In the genomic region with DNA sequence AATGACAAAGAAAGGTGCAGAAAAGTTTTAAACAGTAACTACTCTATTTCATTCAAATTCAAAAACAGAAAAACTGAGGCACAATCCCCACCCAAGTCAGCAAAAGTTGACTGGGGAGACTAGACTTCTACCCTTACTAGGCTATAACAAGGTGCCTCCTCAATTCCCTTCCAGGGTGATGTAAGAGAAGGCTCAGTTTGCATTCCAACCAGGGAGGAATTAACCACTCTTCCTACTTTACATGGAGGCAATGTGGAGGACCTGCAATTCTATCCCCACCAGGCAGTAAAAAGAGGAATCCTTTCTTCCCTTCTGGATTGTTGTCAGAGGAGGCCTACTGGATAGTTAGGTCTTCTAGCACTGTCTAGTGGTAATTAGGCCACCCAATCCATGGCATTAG, we compare ENCODE assay signal across 1 cellular context.
TF ChIP-seq lines count a peak whose summit lies in the region.

No MANE protein-coding gene starts in this region.

TF ChIP-seq in WTC11, 78 proteins besides CTCF, POLR2A, EP300 and RAD21 (continued from another document):
- TF ChIP-seq CREM (CRISPR knock-in tag; IDR thresholded peaks at IDR 0.05), result no peak
- TF ChIP-seq, protein P1, sequence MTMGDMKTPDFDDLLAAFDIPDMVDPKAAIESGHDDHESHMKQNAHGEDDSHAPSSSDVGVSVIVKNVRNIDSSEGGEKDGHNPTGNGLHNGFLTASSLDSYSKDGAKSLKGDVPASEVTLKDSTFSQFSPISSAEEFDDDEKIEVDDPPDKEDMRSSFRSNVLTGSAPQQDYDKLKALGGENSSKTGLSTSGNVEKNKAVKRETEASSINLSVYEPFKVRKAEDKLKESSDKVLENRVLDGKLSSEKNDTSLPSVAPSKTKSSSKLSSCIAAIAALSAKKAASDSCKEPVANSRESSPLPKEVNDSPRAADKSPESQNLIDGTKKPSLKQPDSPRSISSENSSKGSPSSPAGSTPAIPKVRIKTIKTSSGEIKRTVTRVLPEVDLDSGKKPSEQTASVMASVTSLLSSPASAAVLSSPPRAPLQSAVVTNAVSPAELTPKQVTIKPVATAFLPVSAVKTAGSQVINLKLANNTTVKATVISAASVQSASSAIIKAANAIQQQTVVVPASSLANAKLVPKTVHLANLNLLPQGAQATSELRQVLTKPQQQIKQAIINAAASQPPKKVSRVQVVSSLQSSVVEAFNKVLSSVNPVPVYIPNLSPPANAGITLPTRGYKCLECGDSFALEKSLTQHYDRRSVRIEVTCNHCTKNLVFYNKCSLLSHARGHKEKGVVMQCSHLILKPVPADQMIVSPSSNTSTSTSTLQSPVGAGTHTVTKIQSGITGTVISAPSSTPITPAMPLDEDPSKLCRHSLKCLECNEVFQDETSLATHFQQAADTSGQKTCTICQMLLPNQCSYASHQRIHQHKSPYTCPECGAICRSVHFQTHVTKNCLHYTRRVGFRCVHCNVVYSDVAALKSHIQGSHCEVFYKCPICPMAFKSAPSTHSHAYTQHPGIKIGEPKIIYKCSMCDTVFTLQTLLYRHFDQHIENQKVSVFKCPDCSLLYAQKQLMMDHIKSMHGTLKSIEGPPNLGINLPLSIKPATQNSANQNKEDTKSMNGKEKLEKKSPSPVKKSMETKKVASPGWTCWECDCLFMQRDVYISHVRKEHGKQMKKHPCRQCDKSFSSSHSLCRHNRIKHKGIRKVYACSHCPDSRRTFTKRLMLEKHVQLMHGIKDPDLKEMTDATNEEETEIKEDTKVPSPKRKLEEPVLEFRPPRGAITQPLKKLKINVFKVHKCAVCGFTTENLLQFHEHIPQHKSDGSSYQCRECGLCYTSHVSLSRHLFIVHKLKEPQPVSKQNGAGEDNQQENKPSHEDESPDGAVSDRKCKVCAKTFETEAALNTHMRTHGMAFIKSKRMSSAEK (CRISPR knock-in tag; IDR thresholded peaks at IDR 0.05; ENCODE audit: borderline replicate concordance), result no peak
- TF ChIP-seq GABPB1 (CRISPR knock-in tag; IDR thresholded peaks at IDR 0.05), result no peak
